Comparison of ENCODE assay signal across 15 cellular contexts in genomic region chr1:98677288-98677687, GRCh38. TPM values are rescaled to one million over a fixed set of nuclear protein-coding genes. Genes with fewer than 3 reads are reported as not detected.
DNase-seq lines count a peak whose midpoint lies in the region; ATAC-seq and TF ChIP-seq lines count a peak whose summit lies in the region.
"Had no signal": no experiment of that assay in that cellular context is flagged by ENCODE, and none has a peak within 500 bp of the region (broad histone marks: within the 10 kb centered on the region; RNA-seq: fewer than 3 reads in every experiment).

No MANE protein-coding gene starts in this region.

- DNase-seq in GM03348 (ENCODE audit: low spot score) (peak; percentile 52), NCI-H2081 treated with DMSO at 0.1 percent for 48 hours (lab: John Stamatoyannopoulos, UW) (peak; percentile 53), astrocyte of the spinal cord (ENCODE audit: low read depth, low spot score) (peak; percentile 89), non-pigmented ciliary epithelial cell (ENCODE audit: low read depth) (peak; percentile 68), HuH-7 (ENCODE audit: low spot score) (no peak), HK-2 (ENCODE audit: unreplicated experiment) (no peak), left ventricle myocardium superior (no peak)
- DNase-seq: activated CD4-positive, CD25-positive, alpha-beta regulatory T cell; activated T-cell treated with anti-CD3 and anti-CD28 coated beads, Interleukin-2, amount 50 U/mL, for 72 hours; caudate nucleus; DMS79; foreskin melanocyte; NCI-H187; nucleus accumbens had no signal

- H3K4me3 ChIP-seq in astrocyte of the spinal cord (ENCODE audit: low read depth, low read length), result no peak overlapping the region

- intact Hi-C loops in left ventricle myocardium superior (cut with micrococcal nuclease), result no loop called here

- in situ Hi-C loops in astrocyte of the spinal cord (cut with HindIII; ENCODE audit: low sequenced_read_pairs), result no loop called here

- ATAC-seq in left ventricle myocardium superior (no peak), GM18870 (IDR thresholded peaks at IDR 0.05; ENCODE audit: unreplicated experiment) (no peak)
- ATAC-seq: activated T-cell treated with anti-CD3 and anti-CD28 coated beads, Interleukin-2, amount 50 U/mL, for 72 hours had no signal

- no peak for TF ChIP-seq CTCF in astrocyte of the spinal cord (IDR thresholded peaks at IDR 0.05; ENCODE audit: low read depth, low read length)

RNA-seq across cellular contexts. Expression of gene SNX7, which starts 15.8 kb away (rescaled TPM):
- 21.1 TPM for total RNA-seq in left ventricle myocardium superior

Comparison
In these comparisons a context has a peak if more than half of its experiments do, and no peak if none do; other contexts are left out.
1. DNase-seq: peak in GM03348 (single experiment), NCI-H2081 treated with DMSO at 0.1 percent for 48 hours (single experiment), astrocyte of the spinal cord (single experiment) and non-pigmented ciliary epithelial cell (single experiment); none in HuH-7 (single experiment), HK-2 (single experiment) and left ventricle myocardium superior (single experiment).